ENCODE assay signal across 14 cellular contexts in genomic region chr14:51872396-51872795, GRCh38. TPM values are rescaled to one million over a fixed set of nuclear protein-coding genes. Genes with fewer than 3 reads are reported as not detected.
DNase-seq lines count a peak whose midpoint lies in the region; ATAC-seq lines count a peak whose summit lies in the region.
"Had no signal": no experiment of that assay in that cellular context is flagged by ENCODE, and none has a peak within 500 bp of the region (broad histone marks: within the 10 kb centered on the region; RNA-seq: fewer than 3 reads in every experiment).

No MANE protein-coding gene starts in this region.

- POLR2A ChIA-PET in activated CD4-positive, alpha-beta T cell treated with anti-CD3 and anti-CD28 coated beads for 36 hours (lab: Charles Lee), result interaction anchor here (0.9 to 1.4 kb wide), 3 partner anchors 25 to 96 kb away, joined by 3 to 4 read pairs (median 3); no protein-coding TSS in a partner anchor

- ATAC-seq in activated CD4-positive, alpha-beta T cell treated with anti-CD3 and anti-CD28 coated beads for 36 hours, result no peak
- ATAC-seq in GM19452 (IDR thresholded peaks at IDR 0.05; ENCODE audit: unreplicated experiment) (no peak), GM18517 (IDR thresholded peaks at IDR 0.05; ENCODE audit: unreplicated experiment) (no peak)
- ATAC-seq: WTC11 had no signal

- H3K4me1 ChIP-seq in adipocyte (ENCODE audit: control insufficient read depth, insufficient read depth, low read length) (peaks cover 17% of the 10 kb centered on the region), rectal smooth muscle tissue (ENCODE audit: control insufficient read depth, insufficient read depth, low read length) (peaks cover 15% of the 10 kb centered on the region)
- H3K4me1 ChIP-seq: SJCRH30 had no signal

- in situ Hi-C loops in G401 (cut with HindIII; ENCODE audit: low sequenced_read_pairs), result no loop called here

- H3K4me1 Mint-ChIP-seq in activated CD4-positive, alpha-beta T cell treated with anti-CD3 and anti-CD28 coated beads for 36 hours, result peaks cover 52% of the 10 kb centered on the region

- H3K9me3 Mint-ChIP-seq in activated CD4-positive, alpha-beta T cell treated with anti-CD3 and anti-CD28 coated beads for 36 hours (ENCODE audit: low read depth), result no peaks in the 10 kb centered on the region
- H3K9me3 Mint-ChIP-seq: WTC11 had no signal

- H3K36me3 ChIP-seq in adipocyte (ENCODE audit: control insufficient read depth, insufficient read depth, low read length, severe bottlenecking) (no peaks in the 10 kb centered on the region), rectal smooth muscle tissue (ENCODE audit: control insufficient read depth, insufficient read depth, low read length) (no peaks in the 10 kb centered on the region)
- H3K36me3 ChIP-seq: cardiac muscle cell, SJCRH30 had no signal

- H3K9ac ChIP-seq in adipocyte (ENCODE audit: low read length) (peak overlapping the region; percentile 27), rectal smooth muscle tissue (ENCODE audit: low read length) (no peak overlapping the region)

- H3K27ac Mint-ChIP-seq in activated CD4-positive, alpha-beta T cell treated with anti-CD3 and anti-CD28 coated beads for 36 hours, result peak overlapping the region; percentile 79
- H3K27ac Mint-ChIP-seq: WTC11 had no signal

- H3K27ac ChIP-seq in rectal smooth muscle tissue (ENCODE audit: low read depth, low read length), result peak overlapping the region; percentile 1
- H3K27ac ChIP-seq: cardiac muscle cell, SJCRH30 had no signal

- H3K27me3 Mint-ChIP-seq in activated CD4-positive, alpha-beta T cell treated with anti-CD3 and anti-CD28 coated beads for 36 hours, result no peaks in the 10 kb centered on the region

- no peaks in the 10 kb centered on the region for H3K27me3 ChIP-seq in adipocyte (replicated peaks; ENCODE audit: control insufficient read depth, insufficient read depth, low read length)
- no peaks in the 10 kb centered on the region for H3K27me3 ChIP-seq in rectal smooth muscle tissue (ENCODE audit: control insufficient read depth, insufficient read depth, low read length)
- H3K27me3 ChIP-seq: cardiac muscle cell, SJCRH30 had no signal

- intact Hi-C loops in activated CD4-positive, alpha-beta T cell treated with anti-CD3 and anti-CD28 coated beads for 36 hours (cut with DNase I, micrococcal nuclease), result no loop called here

- CTCF ChIA-PET in activated CD4-positive, alpha-beta T cell treated with anti-CD3 and anti-CD28 coated beads for 36 hours (lab: Charles Lee), result interaction anchor here (0.8 to 1.2 kb wide), 2 partner anchors 10 to 11 kb away, joined by 3 read pairs; partner anchors contain the start of gene GNG2

- H3K4me3 Mint-ChIP-seq in activated CD4-positive, alpha-beta T cell treated with anti-CD3 and anti-CD28 coated beads for 36 hours, result no peak overlapping the region
- H3K4me3 Mint-ChIP-seq: WTC11 had no signal

- H3K9me3 ChIP-seq in adipocyte (ENCODE audit: control insufficient read depth, low read length), result no peaks in the 10 kb centered on the region
- H3K9me3 ChIP-seq: SJCRH30 had no signal

- H3K4me3 ChIP-seq in adipocyte (ENCODE audit: low read length) (no peak overlapping the region), rectal smooth muscle tissue (ENCODE audit: low read length) (no peak overlapping the region)
- H3K4me3 ChIP-seq: cardiac muscle cell, lung, SJCRH30 had no signal

- DNase-seq in activated CD4-positive, alpha-beta T cell treated with anti-CD3 and anti-CD28 coated beads for 36 hours, result no peak
- DNase-seq in activated CD4-positive, alpha-beta T cell treated with anti-CD3 and anti-CD28 coated beads, Interleukin-2, amount 50 U/mL, for 1 hour, result no peak
- peak; percentile 34 for DNase-seq in NCI-H146 (lab: John Stamatoyannopoulos, UW)
- DNase-seq in adipocyte (ENCODE audit: low read depth), result peak; percentile 11
- no peak for DNase-seq in G401 (ENCODE audit: low spot score)
- DNase-seq: NCI-H524 treated with DMSO at 0.1 percent for 48 hours, posterior cingulate gyrus, SJCRH30 had no signal

- peaks cover 34% of the 10 kb centered on the region for H3K36me3 Mint-ChIP-seq in activated CD4-positive, alpha-beta T cell treated with anti-CD3 and anti-CD28 coated beads for 36 hours (ENCODE audit: low read depth)
- H3K36me3 Mint-ChIP-seq: WTC11 had no signal

RNA-seq across cellular contexts. Expression of gene GNG2, which starts 12.0 kb away (rescaled TPM):
- total RNA-seq in activated CD4-positive, alpha-beta T cell treated with anti-CD3 and anti-CD28 coated beads for 36 hours, result 100 to 1,000 TPM; 133 to 136 TPM
- total RNA-seq in G401 (2014; rRNA removed; shearing (Covaris generic)), result not detected in 2 replicates

Comparison
In these comparisons a context has a peak if more than half of its experiments do, and no peak if none do; other contexts are left out.
1. DNase-seq: peak in NCI-H146 (single experiment) and adipocyte (single experiment); none in activated CD4-positive, alpha-beta T cell treated with anti-CD3 and anti-CD28 coated beads for 36 hours (single experiment), activated CD4-positive, alpha-beta T cell treated with anti-CD3 and anti-CD28 coated beads, Interleukin-2, amount 50 U/mL, for 1 hour (single experiment) and G401 (single experiment).
2. RNA of gene GNG2, which starts 12.0 kb away (total RNA-seq): 133 to 136 TPM in activated CD4-positive, alpha-beta T cell treated with anti-CD3 and anti-CD28 coated beads for 36 hours; not detected in G401; every median in the first group is over 100 times any median in the second.